Comparison of ENCODE assay signal across 24 cellular contexts in the genomic region with DNA sequence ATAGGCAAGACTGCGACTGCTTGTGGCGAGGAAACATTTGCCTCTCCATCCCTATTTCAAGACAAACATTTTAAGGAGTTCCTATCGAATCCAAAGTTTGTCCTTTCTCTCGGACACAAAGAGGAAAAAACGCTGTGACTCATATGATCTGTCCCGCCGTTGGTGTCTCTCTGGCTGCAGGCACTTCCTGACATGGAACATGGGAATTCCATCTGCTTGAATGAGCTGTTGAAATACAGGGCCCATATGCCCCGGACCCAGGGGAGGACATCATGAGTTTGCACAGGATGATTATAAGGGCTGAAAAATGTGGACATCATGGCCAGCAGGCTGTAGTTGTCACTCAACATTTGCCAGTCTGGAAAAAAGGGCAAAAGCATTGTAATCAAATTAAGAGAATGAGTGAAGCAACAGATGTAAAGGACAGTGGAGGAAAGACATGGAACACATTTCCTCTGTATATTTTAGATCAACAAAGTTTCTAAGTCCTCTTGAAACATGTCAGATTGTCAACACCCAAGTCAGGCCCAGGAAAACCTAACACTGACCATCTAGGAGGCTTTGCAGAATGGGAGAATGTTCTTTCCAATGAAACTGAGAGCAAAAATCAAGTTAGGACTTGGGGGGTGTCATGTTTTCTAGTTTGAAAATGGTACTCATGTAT.
A peak's percentile ranks its signal among the peaks of the same experiment; 100 is the strongest.
DNase-seq lines count a peak whose midpoint lies in the region; ATAC-seq, FAIRE-seq and TF ChIP-seq lines count a peak whose summit lies in the region.
"Had no signal": no experiment of that assay in that cellular context is flagged by ENCODE, and none has a peak within 500 bp of the region (broad histone marks: within the 10 kb centered on the region; RNA-seq: fewer than 3 reads in every experiment).

No MANE protein-coding gene starts in this region.

- H3K9me3 ChIP-seq in GM23248 (ENCODE audit: low read depth) (no peaks in the 10 kb centered on the region), astrocyte (ENCODE audit: insufficient read depth, low read depth, low read length) (no peaks in the 10 kb centered on the region), right atrium auricular region (no peaks in the 10 kb centered on the region), smooth muscle cell (replicated peaks; ENCODE audit: low read depth) (no peaks in the 10 kb centered on the region)
- H3K9me3 ChIP-seq: ascending aorta, transverse colon had no signal

- H3K4me2 ChIP-seq in GM23248 (ENCODE audit: unreplicated experiment) (no peak overlapping the region), astrocyte (ENCODE audit: low read length) (no peak overlapping the region), smooth muscle cell (no peak overlapping the region)

- CTCF ChIA-PET in activated naive CD4-positive, alpha-beta T cell treated with anti-CD3 and anti-CD28 coated beads, Interleukin-2, amount 10 ng/mL, durations not matched to agents 7 days and 5 days (lab: Charles Lee) = no interaction called here

- ATAC-seq in HG03520 (IDR thresholded peaks at IDR 0.05; ENCODE audit: unreplicated experiment) = no peak
- ATAC-seq: natural killer cell treated with Interleukin-12 subunit alpha and Interleukin-12 subunit beta and Interleukin-15 and Interleukin-18, amount 100 ng/mL, for 72 hours had no signal

- no peaks in the 10 kb centered on the region for H3K36me3 Mint-ChIP-seq in astrocyte (ENCODE audit: low read depth, unreplicated experiment)
- no peaks in the 10 kb centered on the region for H3K36me3 Mint-ChIP-seq in activated naive CD4-positive, alpha-beta T cell treated with anti-CD3 and anti-CD28 coated beads, Interleukin-2, amount 10 ng/mL, durations not matched to agents 7 days and 5 days
- H3K36me3 Mint-ChIP-seq: immature natural killer cell; natural killer cell treated with Interleukin-12 subunit alpha and Interleukin-12 subunit beta and Interleukin-15 and Interleukin-18, amount 100 ng/mL, for 72 hours had no signal

- H3K4me3 Mint-ChIP-seq in astrocyte (ENCODE audit: unreplicated experiment) = no peak overlapping the region
- no peak overlapping the region for H3K4me3 Mint-ChIP-seq in activated naive CD4-positive, alpha-beta T cell treated with anti-CD3 and anti-CD28 coated beads, Interleukin-2, amount 10 ng/mL, durations not matched to agents 7 days and 5 days
- H3K4me3 Mint-ChIP-seq: activated naive CD4-positive, alpha-beta T cell treated with anti-CD3 and anti-CD28 coated beads for 36 hours; immature natural killer cell; natural killer cell treated with Interleukin-12 subunit alpha and Interleukin-12 subunit beta and Interleukin-15 and Interleukin-18, amount 100 ng/mL, for 72 hours; stimulated activated naive CD8-positive, alpha-beta T cell treated with anti-CD3 and anti-CD28 coated beads, Interleukin-15, Interleukin-2, amounts not matched to agents 100 ng/mL and 50 ng/mL, for 24 hours had no signal

- H3F3A ChIP-seq in GM23248 (ENCODE audit: insufficient read depth) (no peaks in the 10 kb centered on the region), smooth muscle cell (ENCODE audit: low read depth) (no peaks in the 10 kb centered on the region)

- H3K36me3 ChIP-seq in GM23248 (ENCODE audit: low read depth) (no peaks in the 10 kb centered on the region), astrocyte (ENCODE audit: insufficient read depth, low read length) (no peaks in the 10 kb centered on the region), right atrium auricular region (no peaks in the 10 kb centered on the region), smooth muscle cell (ENCODE audit: low read depth) (no peaks in the 10 kb centered on the region)
- H3K36me3 ChIP-seq: ascending aorta, transverse colon had no signal

- H3K4me1 ChIP-seq in GM23248 (ENCODE audit: insufficient read depth) = no peaks in the 10 kb centered on the region
- H3K4me1 ChIP-seq in astrocyte (ENCODE audit: insufficient read depth, low read length) = no peaks in the 10 kb centered on the region
- no peaks in the 10 kb centered on the region for H3K4me1 ChIP-seq in right atrium auricular region
- H3K4me1 ChIP-seq in smooth muscle cell (ENCODE audit: low read depth) = no peaks in the 10 kb centered on the region
- H3K4me1 ChIP-seq: ascending aorta, transverse colon had no signal

- DNase-seq in GM23248 (peak; percentile 42), astrocyte (ENCODE audit: low read depth) (no peak), right atrium auricular region (ENCODE audit: low spot score) (peak; percentile 76), smooth muscle cell (lab: John Stamatoyannopoulos, UW; ENCODE audit: unreplicated experiment) (no peak), iPS-NIHi7 (ENCODE audit: extremely low spot score) (no peak)
- DNase-seq in activated naive CD4-positive, alpha-beta T cell treated with anti-CD3 and anti-CD28 coated beads, Interleukin-2, amount 10 ng/mL, durations not matched to agents 7 days and 5 days = no peak
- DNase-seq: activated naive CD4-positive, alpha-beta T cell treated with anti-CD3 and anti-CD28 coated beads for 36 hours; activated T-cell treated with anti-CD3 and anti-CD28 coated beads, Interleukin-2, amount 50 U/mL, for 48 hours; HCEC 1CT; head of caudate nucleus; immature natural killer cell; Karpas-422; mesendoderm; NCI-H1105; NCI-H2081; NCI-H446 treated with DMSO at 0.1 percent for 48 hours; posterior cingulate gyrus; transverse colon had no signal

- no peaks in the 10 kb centered on the region for H3K9me3 Mint-ChIP-seq in astrocyte (ENCODE audit: unreplicated experiment)
- H3K9me3 Mint-ChIP-seq in activated naive CD4-positive, alpha-beta T cell treated with anti-CD3 and anti-CD28 coated beads, Interleukin-2, amount 10 ng/mL, durations not matched to agents 7 days and 5 days = no peaks in the 10 kb centered on the region
- H3K9me3 Mint-ChIP-seq: activated naive CD4-positive, alpha-beta T cell treated with anti-CD3 and anti-CD28 coated beads for 36 hours; immature natural killer cell; natural killer cell treated with Interleukin-12 subunit alpha and Interleukin-12 subunit beta and Interleukin-15 and Interleukin-18, amount 100 ng/mL, for 72 hours; stimulated activated naive CD8-positive, alpha-beta T cell treated with anti-CD3 and anti-CD28 coated beads, Interleukin-15, Interleukin-2, amounts not matched to agents 100 ng/mL and 50 ng/mL, for 24 hours had no signal

- in situ Hi-C loops in GM23248 (cut with MboI) = no loop called here

- H3K4me1 Mint-ChIP-seq in astrocyte (ENCODE audit: low read depth, unreplicated experiment) = peaks cover 4% of the 10 kb centered on the region
- H3K4me1 Mint-ChIP-seq in activated naive CD4-positive, alpha-beta T cell treated with anti-CD3 and anti-CD28 coated beads, Interleukin-2, amount 10 ng/mL, durations not matched to agents 7 days and 5 days = no peaks in the 10 kb centered on the region
- H3K4me1 Mint-ChIP-seq: immature natural killer cell had no signal

- H2AFZ ChIP-seq in GM23248 (no peak overlapping the region), astrocyte (ENCODE audit: low read depth, low read length) (no peak overlapping the region), smooth muscle cell (ENCODE audit: low read depth) (peak overlapping the region; percentile 50)

- H3K79me2 ChIP-seq in GM23248 (ENCODE audit: insufficient read depth) (no peaks in the 10 kb centered on the region), astrocyte (ENCODE audit: insufficient read depth, low read length) (no peaks in the 10 kb centered on the region), smooth muscle cell (ENCODE audit: low read depth) (no peaks in the 10 kb centered on the region)

- no peaks in the 10 kb centered on the region for H3K9me2 ChIP-seq in GM23248 (ENCODE audit: insufficient read depth)

- H3K27ac Mint-ChIP-seq in astrocyte (ENCODE audit: unreplicated experiment) = no peak overlapping the region
- H3K27ac Mint-ChIP-seq in activated naive CD4-positive, alpha-beta T cell treated with anti-CD3 and anti-CD28 coated beads, Interleukin-2, amount 10 ng/mL, durations not matched to agents 7 days and 5 days = no peak overlapping the region
- H3K27ac Mint-ChIP-seq: activated naive CD4-positive, alpha-beta T cell treated with anti-CD3 and anti-CD28 coated beads for 36 hours; immature natural killer cell; natural killer cell treated with Interleukin-12 subunit alpha and Interleukin-12 subunit beta and Interleukin-15 and Interleukin-18, amount 100 ng/mL, for 72 hours; stimulated activated naive CD8-positive, alpha-beta T cell treated with anti-CD3 and anti-CD28 coated beads, Interleukin-15, Interleukin-2, amounts not matched to agents 100 ng/mL and 50 ng/mL, for 24 hours had no signal

- no peak overlapping the region for H3K4me3 ChIP-seq in GM23248
- no peak overlapping the region for H3K4me3 ChIP-seq in astrocyte (ENCODE audit: insufficient read depth, low read depth, low read length)
- no peak overlapping the region for H3K4me3 ChIP-seq in right atrium auricular region
- no peak overlapping the region for H3K4me3 ChIP-seq in smooth muscle cell
- H3K4me3 ChIP-seq: ascending aorta, transverse colon had no signal

- H3K27me3 Mint-ChIP-seq in astrocyte (ENCODE audit: low read depth, unreplicated experiment) = peaks cover 17% of the 10 kb centered on the region
- no peaks in the 10 kb centered on the region for H3K27me3 Mint-ChIP-seq in activated naive CD4-positive, alpha-beta T cell treated with anti-CD3 and anti-CD28 coated beads, Interleukin-2, amount 10 ng/mL, durations not matched to agents 7 days and 5 days

- H3K27ac ChIP-seq in GM23248 (no peak overlapping the region), astrocyte (ENCODE audit: low read depth, low read length) (no peak overlapping the region), right atrium auricular region (peak overlapping the region in 1 of 2 donors; percentile 7), smooth muscle cell (ENCODE audit: low read depth) (peak overlapping the region; percentile 75)
- H3K27ac ChIP-seq: ascending aorta, transverse colon had no signal

- H3K9ac ChIP-seq in GM23248 (no peak overlapping the region), astrocyte (ENCODE audit: low read length) (no peak overlapping the region), smooth muscle cell (ENCODE audit: low read depth) (no peak overlapping the region)

- 51 to 56% methylated on average over 8 of the region's 8 CpGs for WGBS in GM23248 (ENCODE audit: low coverage in 1 of 2, low lambda C conversion rate in 2 of 2, missing lambda C conversion rate in 2 of 2), 2 experiments
- 37% methylated on average over 8 of the region's 8 CpGs for WGBS in smooth muscle cell (ENCODE audit: low lambda C conversion rate)

- H3K27me3 ChIP-seq in GM23248 (replicated peaks; ENCODE audit: insufficient read depth) (no peaks in the 10 kb centered on the region), astrocyte (ENCODE audit: insufficient read depth, low read length) (no peaks in the 10 kb centered on the region), right atrium auricular region (no peaks in the 10 kb centered on the region), smooth muscle cell (ENCODE audit: low read depth) (no peaks in the 10 kb centered on the region)
- H3K27me3 ChIP-seq: transverse colon had no signal

- no peaks in the 10 kb centered on the region for H4K20me1 ChIP-seq in GM23248 (ENCODE audit: insufficient read depth)
- H4K20me1 ChIP-seq in astrocyte (ENCODE audit: insufficient read depth, low read length) = no peaks in the 10 kb centered on the region
- no peaks in the 10 kb centered on the region for H4K20me1 ChIP-seq in smooth muscle cell (ENCODE audit: low read depth)

- peak; percentile 5 for FAIRE-seq in astrocyte (lab: Jason Lieb, UNC)
- FAIRE-seq: GM18507, RCC 7860 had no signal

- TF ChIP-seq CTCF in astrocyte (IDR thresholded peaks at IDR 0.05; ENCODE audit: insufficient read depth, low read depth, low read length) = no peak
- no peak for TF ChIP-seq CTCF in right atrium auricular region (IDR thresholded peaks at IDR 0.05)
- TF ChIP-seq CTCF in smooth muscle cell (IDR thresholded peaks at IDR 0.05; ENCODE audit: borderline replicate concordance, insufficient read depth, poor library complexity, severe bottlenecking) = no peak

Comparison
In these comparisons a context has a peak if more than half of its experiments do, and no peak if none do; other contexts are left out.
1. DNase-seq: peak in GM23248 (single experiment) and right atrium auricular region (single experiment); none in astrocyte (single experiment), smooth muscle cell (single experiment), iPS-NIHi7 (single experiment) and activated naive CD4-positive, alpha-beta T cell treated with anti-CD3 and anti-CD28 coated beads, Interleukin-2, amount 10 ng/mL, durations not matched to agents 7 days and 5 days (single experiment).